Comparison of ENCODE assay signal across 23 cellular contexts in the genomic region with DNA sequence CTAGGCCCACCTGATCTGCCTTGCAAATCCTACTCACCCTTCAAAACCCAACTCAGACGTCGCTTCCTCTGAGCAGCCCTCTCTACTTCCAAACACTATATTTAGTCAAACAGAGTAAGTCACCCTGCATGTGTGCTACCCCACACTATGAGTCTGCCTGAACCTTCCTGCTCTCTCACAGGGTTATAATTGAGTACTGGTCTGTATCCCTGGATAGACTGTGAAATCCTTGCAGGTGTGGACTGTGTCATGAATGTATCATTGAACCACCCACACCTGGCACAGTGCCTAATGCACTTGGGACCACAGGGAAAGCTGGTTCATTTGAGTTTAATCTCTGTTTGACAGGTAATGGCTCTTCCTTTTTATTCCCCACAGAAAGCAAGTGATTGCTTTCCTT. TPM values are rescaled to one million over a fixed set of nuclear protein-coding genes. Genes with fewer than 3 reads are reported as not detected.
"Had no signal": no experiment of that assay in that cellular context is flagged by ENCODE, and none has a peak within 500 bp of the region (broad histone marks: within the 10 kb centered on the region; RNA-seq: fewer than 3 reads in every experiment).

No MANE protein-coding gene starts in this region.

- H3K36me3 ChIP-seq: colonic mucosa, gastrocnemius medialis, neutrophil, sigmoid colon had no signal

- H3K9me3 ChIP-seq: colonic mucosa, neutrophil had no signal

- DNase-seq: colonic mucosa; dermis blood vessel endothelial cell; gastrocnemius medialis; glutamatergic neuron; immature natural killer cell; left cardiac atrium; left ventricle myocardium superior; naive thymus-derived CD4-positive, alpha-beta T cell; posterior cingulate gyrus; sigmoid colon; stimulated activated CD4-positive, alpha-beta T cell treated with anti-CD3 and anti-CD28 coated beads, Interleukin-2, amount 100 ng/mL, for 48 hours; stimulated activated naive CD4-positive, alpha-beta T cell treated with Interleukin-2 at 50 U/mL for 16 hours had no signal

- H3K27ac ChIP-seq: colonic mucosa, gastrocnemius medialis, neutrophil, sigmoid colon, skin epidermis had no signal

- FAIRE-seq: keratinocyte had no signal

- H3K4me1 ChIP-seq: colonic mucosa, gastrocnemius medialis had no signal

- H3K27ac Mint-ChIP-seq: immature natural killer cell had no signal

- ATAC-seq: gastrocnemius medialis; left cardiac atrium; left ventricle myocardium superior; naive thymus-derived CD4-positive, alpha-beta T cell had no signal

- H3K4me3 ChIP-seq: colonic mucosa, gastrocnemius medialis, sigmoid colon, skin epidermis had no signal

- H3K4me3 Mint-ChIP-seq: immature natural killer cell had no signal

RNA-seq across cellular contexts. Expression of gene FBXO39, which starts 3.4 kb away (rescaled TPM):
- total RNA-seq: cerebellum, colonic mucosa, gastrocnemius medialis, left ventricle myocardium superior, osteocyte, sigmoid colon had no signal

RNA-seq across cellular contexts. Expression of gene TEKT1, which starts 52.1 kb away (rescaled TPM):
- total RNA-seq: colonic mucosa; dermis blood vessel endothelial cell; fibroblast of lung; gastrocnemius medialis; left cardiac atrium; left ventricle myocardium superior; lung microvascular endothelial cell; mesenteric fat pad; mononuclear cell; naive thymus-derived CD4-positive, alpha-beta T cell; osteocyte; pulmonary artery endothelial cell; sigmoid colon; urinary bladder had no signal
